Comparison of ENCODE assay signal across 11 cellular contexts in the genomic region with DNA sequence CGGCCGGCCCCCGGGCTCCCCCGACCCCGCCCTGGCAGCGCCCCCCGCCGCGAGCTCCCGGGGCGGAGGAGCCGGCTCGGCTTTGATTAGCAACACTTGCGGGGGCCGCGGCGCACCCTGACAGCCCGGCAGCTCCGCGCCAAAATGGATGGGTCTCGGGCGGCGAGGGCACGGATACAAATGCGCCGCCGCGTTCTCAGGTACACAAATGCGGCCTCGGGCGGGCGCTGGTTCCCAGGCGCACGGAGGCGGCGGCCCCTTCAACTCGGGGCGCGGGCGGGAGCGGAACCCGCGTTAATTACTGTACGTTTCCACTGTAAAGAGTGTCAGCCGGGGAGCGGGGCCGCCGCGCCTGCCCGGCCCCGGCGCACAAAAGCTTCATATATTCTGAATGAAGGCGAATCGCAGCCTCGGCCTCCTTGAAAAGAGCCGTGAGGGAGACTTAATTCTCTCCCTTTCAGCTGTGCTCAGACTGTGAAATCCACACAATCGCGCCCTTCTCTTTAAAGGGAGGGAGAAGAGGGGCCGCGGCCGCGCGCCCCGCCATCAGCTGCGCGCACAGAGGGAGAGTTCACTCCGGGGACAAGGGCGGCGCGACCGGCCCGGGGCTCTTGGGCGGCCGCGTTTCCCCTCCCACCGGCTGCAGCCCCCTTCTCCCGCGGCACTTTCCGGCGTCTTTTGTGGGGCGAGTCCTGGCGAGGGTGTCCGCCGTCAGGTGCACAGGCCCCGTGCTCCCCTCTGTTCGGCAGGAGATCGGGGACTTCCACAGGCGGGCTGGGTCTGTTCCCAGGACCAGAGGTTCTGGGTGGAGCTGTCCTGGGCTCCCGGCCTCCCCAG. TPM values are rescaled to one million over a fixed set of nuclear protein-coding genes. Genes with fewer than 3 reads are reported as not detected.
DNase-seq lines count a peak whose midpoint lies in the region; TF ChIP-seq lines count a peak whose summit lies in the region.
"Had no signal": no experiment of that assay in that cellular context is flagged by ENCODE, and none has a peak within 500 bp of the region (broad histone marks: within the 10 kb centered on the region; RNA-seq: fewer than 3 reads in every experiment).

No MANE protein-coding gene starts in this region.

- no peaks in the 10 kb centered on the region for H3K9me3 ChIP-seq in fibroblast of lung (ENCODE audit: control insufficient read depth, insufficient read depth, low read depth, low read length)
- no peaks in the 10 kb centered on the region for H3K9me3 ChIP-seq in parathyroid adenoma (ENCODE audit: control insufficient read depth, low read length)
- H3K9me3 ChIP-seq: mucosa of descending colon had no signal

- no peak overlapping the region for H3K4me3 Mint-ChIP-seq in HFFc6
- H3K4me3 Mint-ChIP-seq: stimulated activated memory B cell treated with anti-CD40 and anti-IgM and Interleukin-4, amounts not matched to agents 10 μg/mL and 1 μg/mL and 100 μg/mL, for 72 hours had no signal

- H3K4me3 ChIP-seq in fibroblast of lung (replicated peaks in 1 of 4; ENCODE audit: control extremely low read depth in 1 of 4, insufficient read depth in 1 of 4, low read depth in 3 of 4, low read length in 4 of 4), result peak overlapping the region in 3 of 4 experiments; percentile 13 to 56 (median 41)
- H3K4me3 ChIP-seq in parathyroid adenoma (ENCODE audit: low read depth, low read length), result peak overlapping the region; percentile 53
- H3K4me3 ChIP-seq: mucosa of descending colon had no signal

- H3K9me3 Mint-ChIP-seq in HFFc6, result peaks cover 14% of the 10 kb centered on the region
- H3K9me3 Mint-ChIP-seq: activated naive CD4-positive, alpha-beta T cell treated with anti-CD3 and anti-CD28 coated beads, Interleukin-2, amount 50 U/mL, for 72 hours; stimulated activated memory B cell treated with anti-CD40 and anti-IgM and Interleukin-4, amounts not matched to agents 10 μg/mL and 1 μg/mL and 100 μg/mL, for 72 hours had no signal

- H3K36me3 ChIP-seq in fibroblast of lung (ENCODE audit: control insufficient read depth, insufficient read depth, low read length) (no peaks in the 10 kb centered on the region), parathyroid adenoma (ENCODE audit: control insufficient read depth, insufficient read depth, low read length) (no peaks in the 10 kb centered on the region)

- peaks cover 1% of the 10 kb centered on the region; the same call in 1 of the 2 replicates for H3K36me3 Mint-ChIP-seq in HFFc6 (ENCODE audit: low read depth)
- H3K36me3 Mint-ChIP-seq: stimulated activated memory B cell treated with anti-CD40 and anti-IgM and Interleukin-4, amounts not matched to agents 10 μg/mL and 1 μg/mL and 100 μg/mL, for 72 hours had no signal

- peak; percentile 65 for DNase-seq in Daoy (ENCODE audit: low read depth)
- DNase-seq in NCI-H748 (lab: John Stamatoyannopoulos, UW; ENCODE audit: unreplicated experiment), result peak; percentile 83
- DNase-seq in fibroblast of lung (ENCODE audit: low read depth in 2 of 2), result peak in 1 of 2 donors; percentile 33
- no peak for DNase-seq in H4 (ENCODE audit: low spot score)
- no peak for DNase-seq in NCI-H1436 (lab: John Stamatoyannopoulos, UW)
- no peak for DNase-seq in GDM1 (lab: John Stamatoyannopoulos, UW)
- no peak for DNase-seq in HFFc6
- DNase-seq: mucosa of descending colon had no signal

- H3K9ac ChIP-seq in fibroblast of lung (ENCODE audit: insufficient read depth, low read length) (peak overlapping the region; percentile 23), parathyroid adenoma (peak overlapping the region; percentile 70)

- H3K4me2 ChIP-seq in fibroblast of lung (ENCODE audit: extremely low read depth, insufficient read depth, low read length) (peak overlapping the region; percentile 51), parathyroid adenoma (ENCODE audit: low read length) (peak overlapping the region; percentile 87)

- H3K4me1 Mint-ChIP-seq in HFFc6 (ENCODE audit: low read depth), result no peaks in the 10 kb centered on the region
- H3K4me1 Mint-ChIP-seq: stimulated activated memory B cell treated with anti-CD40 and anti-IgM and Interleukin-4, amounts not matched to agents 10 μg/mL and 1 μg/mL and 100 μg/mL, for 72 hours had no signal

- H2AFZ ChIP-seq in fibroblast of lung (ENCODE audit: low read length) (no peak overlapping the region), parathyroid adenoma (peak overlapping the region; percentile 98)

- H3K4me1 ChIP-seq in fibroblast of lung (ENCODE audit: control insufficient read depth, extremely low read depth, insufficient read depth, low read length), result no peaks in the 10 kb centered on the region
- H3K4me1 ChIP-seq in parathyroid adenoma, result peaks cover 2% of the 10 kb centered on the region

- TF ChIP-seq CTCF in fibroblast of lung (conservative IDR thresholded peaks at IDR 0.05 in 1 of 2, IDR thresholded peaks at IDR 0.05 in 1 of 2; ENCODE audit: low read depth in 1 of 2, low read length in 2 of 2) (no peak), parathyroid adenoma (IDR thresholded peaks at IDR 0.05) (no peak), HFFc6 (IDR thresholded peaks at IDR 0.05) (no peak)

- H3K27me3 Mint-ChIP-seq in HFFc6 (ENCODE audit: insufficient read depth), result peaks cover 3% of the 10 kb centered on the region; the same call in 1 of the 2 replicates

- H3K79me2 ChIP-seq in fibroblast of lung (ENCODE audit: control insufficient read depth, insufficient read depth, low read length) (no peaks in the 10 kb centered on the region), parathyroid adenoma (no peaks in the 10 kb centered on the region)

- H3K27me3 ChIP-seq in fibroblast of lung (ENCODE audit: control insufficient read depth, insufficient read depth, low read length), result no peaks in the 10 kb centered on the region
- H3K27me3 ChIP-seq in parathyroid adenoma (ENCODE audit: control insufficient read depth, insufficient read depth, low read length), result no peaks in the 10 kb centered on the region

- H3K27ac Mint-ChIP-seq in HFFc6, result no peak overlapping the region
- H3K27ac Mint-ChIP-seq: activated naive CD4-positive, alpha-beta T cell treated with anti-CD3 and anti-CD28 coated beads, Interleukin-2, amount 50 U/mL, for 72 hours; stimulated activated memory B cell treated with anti-CD40 and anti-IgM and Interleukin-4, amounts not matched to agents 10 μg/mL and 1 μg/mL and 100 μg/mL, for 72 hours had no signal

- no peaks in the 10 kb centered on the region for H4K20me1 ChIP-seq in fibroblast of lung (ENCODE audit: control insufficient read depth, extremely low read depth, insufficient read depth, low read length)

- H3K27ac ChIP-seq in fibroblast of lung (ENCODE audit: insufficient read depth, low read length) (no peak overlapping the region), parathyroid adenoma (peak overlapping the region; percentile 86)

RNA-seq across cellular contexts. Expression of a gene that starts 27.0 kb away (rescaled TPM):
- total RNA-seq in Daoy (2014; rRNA removed; shearing (Covaris generic)), result 11.1 and 13.4 TPM in 2 replicates
- 1.0 and 1.3 TPM in 2 replicates for total RNA-seq in fibroblast of lung
- 3.1 and 4.5 TPM in 2 replicates for polyA plus RNA-seq in fibroblast of lung
- polyA plus RNA-seq in fibroblast of lung (2012), result 3.3 and 6.1 TPM in 2 replicates
- polyA minus RNA-seq in fibroblast of lung (ENCODE audit: low replicate concordance), result 2.3 and 2.6 TPM in 2 replicates
- 71.1 and 73.6 TPM in 2 replicates for total RNA-seq in H4 (2014; rRNA removed; shearing (Covaris generic))
- not detected for total RNA-seq in HFFc6 (2021; fragmentation: NEBNext Ultra II Directional; extraction: Animal tissue kit (Norgen Biotek cat#: 25700))
- total RNA-seq: activated naive CD4-positive, alpha-beta T cell treated with anti-CD3 and anti-CD28 coated beads, Interleukin-2, amount 50 U/mL, for 72 hours had no signal

Comparison
In these comparisons a context has a peak if more than half of its experiments do, and no peak if none do; other contexts are left out.
1. DNase-seq: peak in Daoy (single experiment) and NCI-H748 (single experiment); none in H4 (single experiment), NCI-H1436 (single experiment), GDM1 (single experiment) and HFFc6 (single experiment).